15 cellular contexts compared by ENCODE assay signal in genomic region chr17:38958756-38959155, GRCh38. TPM values are rescaled to one million over a fixed set of nuclear protein-coding genes. Genes with fewer than 3 reads are reported as not detected.
DNase-seq lines count a peak whose midpoint lies in the region; ATAC-seq and TF ChIP-seq lines count a peak whose summit lies in the region.
"Had no signal": no experiment of that assay in that cellular context is flagged by ENCODE, and none has a peak within 500 bp of the region (broad histone marks: within the 10 kb centered on the region; RNA-seq: fewer than 3 reads in every experiment).

No MANE protein-coding gene starts in this region.

- no peaks in the 10 kb centered on the region for H3F3A ChIP-seq in smooth muscle cell (ENCODE audit: low read depth)

- intact Hi-C loops in Right ventricle myocardium superior (cut with DNase I) = no loop called here

- DNase-seq in activated T-cell treated with anti-CD3 and anti-CD28 coated beads, Interleukin-2, amount 50 U/mL, for 24 hours = no peak
- no peak for DNase-seq in activated T-cell treated with anti-CD3 and anti-CD28 coated beads, Interleukin-2, amount 50 U/mL, for 48 hours
- DNase-seq in fibroblast of peridontal ligament (ENCODE audit: extremely low read depth) (peak; percentile 57), smooth muscle cell (lab: John Stamatoyannopoulos, UW; ENCODE audit: unreplicated experiment) (no peak), NK-92 (lab: John Stamatoyannopoulos, UW; ENCODE audit: unreplicated experiment) (no peak), Right ventricle myocardium superior (no peak), T-cell (no peak)
- DNase-seq: activated naive CD4-positive, alpha-beta T cell; central memory CD4-positive, alpha-beta T cell; NK-92 treated with Interleukin-12 subunit alpha and Interleukin-12 subunit beta, amount 100 ng/mL, for 24 hours; nucleus accumbens; small intestine; substantia nigra had no signal

- no peak overlapping the region for H2AFZ ChIP-seq in smooth muscle cell (ENCODE audit: low read depth)

- H3K9ac ChIP-seq in smooth muscle cell (ENCODE audit: low read depth) = no peak overlapping the region

- no peaks in the 10 kb centered on the region for H3K4me1 ChIP-seq in smooth muscle cell (ENCODE audit: low read depth)

- ATAC-seq in SK-N-SH treated with all-trans-retinoic acid at 6 μM for 48 hours (peak; percentile 96), Right ventricle myocardium superior (ENCODE audit: poor library complexity) (no peak), T-cell (replicated peaks in 1 of 4) (no peak)

- no peak for TF ChIP-seq CTCF in smooth muscle cell (IDR thresholded peaks at IDR 0.05; ENCODE audit: borderline replicate concordance, insufficient read depth, poor library complexity, severe bottlenecking)

- H3K27me3 Mint-ChIP-seq in activated T-cell treated with anti-CD3 and anti-CD28 coated beads, Interleukin-2, amount 50 U/mL, for 24 hours = no peaks in the 10 kb centered on the region
- no peaks in the 10 kb centered on the region for H3K27me3 Mint-ChIP-seq in T-cell

- POLR2A ChIA-PET in T-cell (lab: Charles Lee) = interaction anchor here (0.6 to 0.7 kb wide), 3 partner anchors 40 to 253 kb away, joined by 3 to 6 read pairs (median 4); no protein-coding TSS in a partner anchor

- no peaks in the 10 kb centered on the region for H4K20me1 ChIP-seq in smooth muscle cell (ENCODE audit: low read depth)

- H3K9me3 Mint-ChIP-seq in activated T-cell treated with anti-CD3 and anti-CD28 coated beads, Interleukin-2, amount 50 U/mL, for 24 hours = no peaks in the 10 kb centered on the region
- no peaks in the 10 kb centered on the region for H3K9me3 Mint-ChIP-seq in T-cell

- H3K9me3 ChIP-seq in smooth muscle cell (replicated peaks; ENCODE audit: low read depth) = no peaks in the 10 kb centered on the region

- peaks cover 31% of the 10 kb centered on the region for H3K4me1 Mint-ChIP-seq in activated T-cell treated with anti-CD3 and anti-CD28 coated beads, Interleukin-2, amount 50 U/mL, for 24 hours (ENCODE audit: low read depth)
- peaks cover 19 to 34% (median 31%) of the 10 kb centered on the region in 3 donors for H3K4me1 Mint-ChIP-seq in T-cell

- peak overlapping the region; percentile 12 for H3K4me2 ChIP-seq in smooth muscle cell

- no peak overlapping the region for H3K27ac ChIP-seq in smooth muscle cell (ENCODE audit: low read depth)

- no peak overlapping the region for H3K4me3 ChIP-seq in smooth muscle cell
- H3K4me3 ChIP-seq: lung had no signal

- no peak overlapping the region for H3K4me3 Mint-ChIP-seq in activated T-cell treated with anti-CD3 and anti-CD28 coated beads, Interleukin-2, amount 50 U/mL, for 24 hours
- H3K4me3 Mint-ChIP-seq in T-cell = no peak overlapping the region

- no peaks in the 10 kb centered on the region for H3K36me3 ChIP-seq in smooth muscle cell (ENCODE audit: low read depth)

- H3K27me3 ChIP-seq in smooth muscle cell (ENCODE audit: low read depth) = no peaks in the 10 kb centered on the region

- CTCF ChIA-PET in T-cell (lab: Charles Lee) = interaction anchor here in 1 of 2 donors (0.7 kb wide), 1 partner anchor 221 kb away, joined by 8 read pairs; no protein-coding TSS in a partner anchor

- no peaks in the 10 kb centered on the region for H3K79me2 ChIP-seq in smooth muscle cell (ENCODE audit: low read depth)

- no peaks in the 10 kb centered on the region for H3K36me3 Mint-ChIP-seq in activated T-cell treated with anti-CD3 and anti-CD28 coated beads, Interleukin-2, amount 50 U/mL, for 24 hours (ENCODE audit: low read depth)
- H3K36me3 Mint-ChIP-seq in T-cell = no peaks in the 10 kb centered on the region

- H3K27ac Mint-ChIP-seq in activated T-cell treated with anti-CD3 and anti-CD28 coated beads, Interleukin-2, amount 50 U/mL, for 24 hours = peak overlapping the region; percentile 22
- H3K27ac Mint-ChIP-seq in T-cell = peak overlapping the region in 1 of 2 donors; percentile 74

TF ChIP-seq in SK-N-SH treated with all-trans-retinoic acid at 6 μM for 48 hours, 23 proteins besides CTCF, POLR2A, EP300 and RAD21:
- TF ChIP-seq ZNF565 (CRISPR knock-in tag; conservative IDR thresholded peaks at IDR 0.05; ENCODE audit: low read depth) = no peak
- TF ChIP-seq ZNF70 (CRISPR knock-in tag; IDR thresholded peaks at IDR 0.05) = no peak
- no peak for TF ChIP-seq RARB (CRISPR knock-in tag; IDR thresholded peaks at IDR 0.05)
- no peak for TF ChIP-seq TSHZ2 (CRISPR knock-in tag; IDR thresholded peaks at IDR 0.05)
- TF ChIP-seq PATZ1 (CRISPR knock-in tag; IDR thresholded peaks at IDR 0.05; ENCODE audit: borderline replicate concordance) = no peak
- TF ChIP-seq GLIS3 (CRISPR knock-in tag; IDR thresholded peaks at IDR 0.05) = no peak
- no peak for TF ChIP-seq SNAI2 (CRISPR knock-in tag; IDR thresholded peaks at IDR 0.05)
- TF ChIP-seq ARNTL (CRISPR knock-in tag; IDR thresholded peaks at IDR 0.05; ENCODE audit: borderline replicate concordance, low read depth) = no peak
- TF ChIP-seq TCF4 (CRISPR knock-in tag; IDR thresholded peaks at IDR 0.05; ENCODE audit: borderline replicate concordance) = no peak
- no peak for TF ChIP-seq CSRNP3 (CRISPR knock-in tag; IDR thresholded peaks at IDR 0.05)

RNA-seq across cellular contexts. Expression of gene FBXO47, which starts 8.4 kb away (rescaled TPM):
- total RNA-seq in smooth muscle cell (not detected in 2 replicates), Right ventricle myocardium superior (not detected), T-cell (not detected)
- polyA plus RNA-seq in smooth muscle cell = not detected in 2 replicates
- total RNA-seq: lung had no signal
- polyA plus RNA-seq: lung had no signal
